Comparison of ENCODE assay signal across 15 cellular contexts in genomic region chr14:38618514-38618913, GRCh38.
DNase-seq lines count a peak whose midpoint lies in the region; FAIRE-seq and TF ChIP-seq lines count a peak whose summit lies in the region.
"Had no signal": no experiment of that assay in that cellular context is flagged by ENCODE, and none has a peak within 500 bp of the region (broad histone marks: within the 10 kb centered on the region; RNA-seq: fewer than 3 reads in every experiment).

No MANE protein-coding gene starts in this region.

- H3K27me3 ChIP-seq in H9 (ENCODE audit: insufficient read depth, low read length) (no peaks in the 10 kb centered on the region), kidney epithelial cell (ENCODE audit: control insufficient read depth, insufficient read depth, low read length) (no peaks in the 10 kb centered on the region)
- H3K27me3 ChIP-seq: heart right ventricle had no signal

- no peak overlapping the region for H3K23ac ChIP-seq in H9 (ENCODE audit: insufficient read length, low read depth, low read length)

- H3K79me1 ChIP-seq in H9 (ENCODE audit: insufficient read depth, low read depth, low read length, poor library complexity, severe bottlenecking): no peaks in the 10 kb centered on the region

- H3K23me2 ChIP-seq in H9 (ENCODE audit: insufficient read length, low read depth, low read length, poor library complexity, severe bottlenecking): no peaks in the 10 kb centered on the region

- H3K36me3 ChIP-seq in kidney epithelial cell (ENCODE audit: control insufficient read depth, insufficient read depth, low read length) (no peaks in the 10 kb centered on the region), kidney (ENCODE audit: control insufficient read depth in 1 of 2, insufficient read depth in 2 of 2, low read length in 2 of 2) (no peaks in the 10 kb centered on the region)
- H3K36me3 ChIP-seq: heart right ventricle, prostate gland had no signal

- H2AFZ ChIP-seq in H9 (ENCODE audit: low read length): no peak overlapping the region

- peak; percentile 42 for TF ChIP-seq CTCF in GM12864 (IDR thresholded peaks at IDR 0.05; ENCODE audit: low read depth, low read length, missing control alignments)
- peak; percentile 29; the same call in 2 of the 3 replicates for TF ChIP-seq CTCF in H9 (conservative IDR thresholded peaks at IDR 0.05)
- TF ChIP-seq CTCF in NB4 (IDR thresholded peaks at IDR 0.05; ENCODE audit: low read depth, low read length): peak; percentile 56
- peak; percentile 9 for TF ChIP-seq CTCF in kidney epithelial cell (IDR thresholded peaks at IDR 0.05; ENCODE audit: insufficient read depth, low read length, poor library complexity, severe bottlenecking)
- no peak for TF ChIP-seq CTCF in kidney (IDR thresholded peaks at IDR 0.05; ENCODE audit: borderline replicate concordance, extremely low read depth, insufficient read depth)

- FAIRE-seq in kidney (lab: Jason Lieb, UNC): no peak
- FAIRE-seq: GM12892 had no signal

- TF ChIP-seq POLR2A in NB4 (IDR thresholded peaks at IDR 0.05; ENCODE audit: extremely low read depth, insufficient read length): no peak

- no CpG with 5 or more reads among the region's 1 CpG for WGBS in H9 (ENCODE audit: extremely low coverage, insufficient read length, low lambda C conversion rate)

- H3K4me1 Mint-ChIP-seq in H9: peaks cover 0 to 3% of the 10 kb centered on the region in 2 experiments; a peak in 1 of 4 replicates
- H3K4me1 Mint-ChIP-seq in activated CD4-positive, alpha-beta T cell treated with anti-CD3 and anti-CD28 coated beads, Interleukin-2, amount 10 ng/mL, durations not matched to agents 24 days and 14 days: no peaks in the 10 kb centered on the region
- H3K4me1 Mint-ChIP-seq: B cell had no signal

- H2BK15ac ChIP-seq in H9 (ENCODE audit: low read depth, low read length): no peak overlapping the region

- H2BK20ac ChIP-seq in H9 (ENCODE audit: low read depth, low read length, poor library complexity, severe bottlenecking): no peak overlapping the region

- H2BK5ac ChIP-seq in H9 (ENCODE audit: insufficient read length, low read length): no peak overlapping the region

- H3K79me2 ChIP-seq in H9 (ENCODE audit: insufficient read depth, low read length): no peaks in the 10 kb centered on the region

- no peak overlapping the region for H2BK12ac ChIP-seq in H9 (ENCODE audit: insufficient read length, low read depth, low read length)

- H3K4me3 ChIP-seq in GM12864 (ENCODE audit: low read depth, low read length): no peak overlapping the region
- no peak overlapping the region for H3K4me3 ChIP-seq in NB4 (ENCODE audit: low read depth, low read length)
- no peak overlapping the region for H3K4me3 ChIP-seq in kidney epithelial cell (ENCODE audit: low read depth, low read length)
- no peak overlapping the region for H3K4me3 ChIP-seq in kidney (ENCODE audit: low read length in 2 of 2)
- H3K4me3 ChIP-seq: heart right ventricle, prostate gland had no signal

- H3K27ac ChIP-seq in H9 (ENCODE audit: insufficient read length, low read depth, low read length): no peak overlapping the region
- no peak overlapping the region for H3K27ac ChIP-seq in kidney (ENCODE audit: low read depth in 2 of 2, low read length in 2 of 2)
- H3K27ac ChIP-seq: heart right ventricle, prostate gland had no signal

- no peak overlapping the region for H3K27ac Mint-ChIP-seq in H9
- H3K27ac Mint-ChIP-seq in activated CD4-positive, alpha-beta T cell treated with anti-CD3 and anti-CD28 coated beads, Interleukin-2, amount 10 ng/mL, durations not matched to agents 24 days and 14 days: no peak overlapping the region
- H3K27ac Mint-ChIP-seq: B cell had no signal

- H3K56ac ChIP-seq in H9 (ENCODE audit: insufficient read length, low read depth, low read length): no peak overlapping the region

- no peaks in the 10 kb centered on the region for H3K9me3 ChIP-seq in H9 (ENCODE audit: control insufficient read depth, low read depth, low read length)
- H3K9me3 ChIP-seq in kidney (ENCODE audit: control insufficient read depth in 1 of 2, low read length in 2 of 2): no peaks in the 10 kb centered on the region
- H3K9me3 ChIP-seq: prostate gland had no signal

- no peak overlapping the region for H3T11ph ChIP-seq in H9 (ENCODE audit: low read length)

- no peak overlapping the region for H3K9ac ChIP-seq in H9 (ENCODE audit: extremely low read depth, insufficient read length, low read length)
- no peak overlapping the region for H3K9ac ChIP-seq in kidney (ENCODE audit: low read length in 2 of 2)

- no peak overlapping the region for H3K18ac ChIP-seq in H9 (ENCODE audit: insufficient read length, low read depth, low read length)

- H3K36me3 Mint-ChIP-seq in H9 (ENCODE audit: insufficient read depth in 1 of 3, low read depth in 3 of 3): peaks cover 3 to 14% (median 6%) of the 10 kb centered on the region in 3 experiments
- H3K36me3 Mint-ChIP-seq in activated CD4-positive, alpha-beta T cell treated with anti-CD3 and anti-CD28 coated beads, Interleukin-2, amount 10 ng/mL, durations not matched to agents 24 days and 14 days (ENCODE audit: low read depth): no peaks in the 10 kb centered on the region

- no peak overlapping the region for H4K5ac ChIP-seq in H9 (ENCODE audit: insufficient read length, low read depth, low read length)

- H4K20me1 ChIP-seq in H9 (ENCODE audit: control insufficient read depth, insufficient read depth, insufficient read length): no peaks in the 10 kb centered on the region

- H3K9me3 Mint-ChIP-seq in H9: peaks cover 11 to 23% of the 10 kb centered on the region in 2 experiments; a peak in 3 of 5 replicates
- H3K9me3 Mint-ChIP-seq in activated CD4-positive, alpha-beta T cell treated with anti-CD3 and anti-CD28 coated beads, Interleukin-2, amount 10 ng/mL, durations not matched to agents 24 days and 14 days: peaks cover 5% of the 10 kb centered on the region

- no peak overlapping the region for H2AK5ac ChIP-seq in H9 (ENCODE audit: insufficient read length, low read length)

- peaks cover 3% of the 10 kb centered on the region; the same call in 1 of the 2 replicates for H3K27me3 Mint-ChIP-seq in H9 (ENCODE audit: low read depth)
- H3K27me3 Mint-ChIP-seq in activated CD4-positive, alpha-beta T cell treated with anti-CD3 and anti-CD28 coated beads, Interleukin-2, amount 10 ng/mL, durations not matched to agents 24 days and 14 days: no peaks in the 10 kb centered on the region
- H3K27me3 Mint-ChIP-seq: B cell had no signal

- no peak overlapping the region for H3K4ac ChIP-seq in H9 (ENCODE audit: low read depth, low read length)

- H3K4me1 ChIP-seq in H9 (ENCODE audit: insufficient read depth, low read length) (no peaks in the 10 kb centered on the region), kidney (ENCODE audit: control insufficient read depth in 1 of 2, insufficient read depth in 1 of 2, low read depth in 1 of 2, low read length in 2 of 2) (no peaks in the 10 kb centered on the region)
- H3K4me1 ChIP-seq: heart right ventricle, prostate gland had no signal

- H3K4me3 Mint-ChIP-seq in H9: no peak overlapping the region
- H3K4me3 Mint-ChIP-seq in activated CD4-positive, alpha-beta T cell treated with anti-CD3 and anti-CD28 coated beads, Interleukin-2, amount 10 ng/mL, durations not matched to agents 24 days and 14 days: no peak overlapping the region
- H3K4me3 Mint-ChIP-seq: B cell had no signal

- intact Hi-C loops in activated CD4-positive, alpha-beta T cell treated with anti-CD3 and anti-CD28 coated beads, Interleukin-2, amount 10 ng/mL, durations not matched to agents 24 days and 14 days (cut with micrococcal nuclease): no loop called here
- intact Hi-C loops in kidney (cut with DNase I): no loop called here

- no peak overlapping the region for H2BK120ac ChIP-seq in H9 (ENCODE audit: low read depth, low read length, poor library complexity, severe bottlenecking)

- DNase-seq in GM12864 (ENCODE audit: low read depth) (no peak), H9 (no peak), NB4 (ENCODE audit: low read depth) (peak; percentile 7), kidney epithelial cell (ENCODE audit: low read depth) (no peak), LoVo (ENCODE audit: low spot score) (no peak), activated T-cell treated with anti-CD3 and anti-CD28 coated beads for 4 hours (no peak), kidney (no peak)
- no peak for DNase-seq in activated CD4-positive, alpha-beta T cell treated with anti-CD3 and anti-CD28 coated beads, Interleukin-2, amount 10 ng/mL, durations not matched to agents 24 days and 14 days
- DNase-seq: heart right ventricle, KBM-7, NCI-H187, NCI-H526 treated with DMSO at 0.1 percent for 48 hours had no signal

- H3K14ac ChIP-seq in H9 (ENCODE audit: insufficient read depth, low read length): no peak overlapping the region

- no peak overlapping the region for H3K4me2 ChIP-seq in H9 (ENCODE audit: insufficient read depth, insufficient read length, low read length)

- H4K91ac ChIP-seq in H9 (ENCODE audit: insufficient read length, low read depth, low read length): no peak overlapping the region

- no peak overlapping the region for H4K8ac ChIP-seq in H9 (replicated peaks; ENCODE audit: insufficient read length, low read depth, low read length)
